In genomic region chr5:139273322-139273571, GRCh38 we compare ENCODE assay signal across 8 cellular contexts. TPM values are rescaled to one million over a fixed set of nuclear protein-coding genes. Genes with fewer than 3 reads are reported as not detected.
DNase-seq lines count a peak whose midpoint lies in the region; ATAC-seq and TF ChIP-seq lines count a peak whose summit lies in the region.

No MANE protein-coding gene starts in this region.

- no peaks in the 10 kb centered on the region for H3K9me3 Mint-ChIP-seq in CD4-positive, alpha-beta T cell

- peak overlapping the region; percentile 88 for H3K56ac ChIP-seq in mesendoderm (ENCODE audit: low read length)

- no peak overlapping the region for H2AK5ac ChIP-seq in mesendoderm (ENCODE audit: low read length)

- no peak for DNase-seq in CD4-positive, alpha-beta T cell
- DNase-seq in HL-60 (ENCODE audit: low read depth in 1 of 2, low spot score in 1 of 2) (no peak), breast epithelium (ENCODE audit: low spot score in 2 of 2) (no peak), mesendoderm (peak; percentile 57), aorta (no peak), COR-L47 (lab: John Stamatoyannopoulos, UW) (no peak), AML-193 (lab: John Stamatoyannopoulos, UW) (no peak), pons (ENCODE audit: low spot score) (no peak)

- intact Hi-C loops in CD4-positive, alpha-beta T cell (cut with DNase I, micrococcal nuclease) = loop anchor here (1.0 to 10.0 kb wide), 4 partner anchors 20 to 938 kb away; partner anchors contain the start of genes CDC25C (in 1 of the 2), FAM53C (in 1 of the 2), MATR3 (in 1 of the 2) and PAIP2 (in 1 of the 2)
- intact Hi-C loops in breast epithelium (cut with DNase I; ENCODE audit: low total_unique reads) (no loop called here), aorta (cut with DNase I) (no loop called here)

- no peak overlapping the region for H4K8ac ChIP-seq in mesendoderm (ENCODE audit: low read depth, low read length)

- no peak for TF ChIP-seq CTCF in CD4-positive, alpha-beta T cell (IDR thresholded peaks at IDR 0.05)
- TF ChIP-seq CTCF in HL-60 (IDR thresholded peaks at IDR 0.05; ENCODE audit: insufficient read depth, low read length) (no peak), breast epithelium (IDR thresholded peaks at IDR 0.05) (no peak)

- H3K4me3 Mint-ChIP-seq in CD4-positive, alpha-beta T cell = peak overlapping the region; percentile 78

- H3K9me3 ChIP-seq in CD4-positive, alpha-beta T cell (ENCODE audit: control insufficient read depth, low read length) = no peaks in the 10 kb centered on the region
- H3K9me3 ChIP-seq in breast epithelium (no peaks in the 10 kb centered on the region), aorta (ENCODE audit: control insufficient read depth, low read length) (no peaks in the 10 kb centered on the region)

- H3K18ac ChIP-seq in mesendoderm (ENCODE audit: low read length) = no peak overlapping the region

- peak overlapping the region; percentile 67 for H3K27ac Mint-ChIP-seq in CD4-positive, alpha-beta T cell

- peaks cover 7 to 29% of the 10 kb centered on the region in 2 donors for H3K4me1 ChIP-seq in breast epithelium
- peaks cover 4% of the 10 kb centered on the region for H3K4me1 ChIP-seq in mesendoderm (ENCODE audit: control insufficient read depth, low read depth, low read length)
- H3K4me1 ChIP-seq in aorta (ENCODE audit: control insufficient read depth in 1 of 2, insufficient read depth in 2 of 2, low read length in 2 of 2) = peaks cover 0 to 6% of the 10 kb centered on the region in 2 donors

- peak overlapping the region; percentile 92 for H3K4me2 ChIP-seq in mesendoderm (ENCODE audit: low read length)

- H4K5ac ChIP-seq in mesendoderm (ENCODE audit: low read length) = no peak overlapping the region

- CTCF ChIA-PET in CD4-positive, alpha-beta T cell (lab: Charles Lee) = interaction anchor here (0.7 to 1.8 kb wide), 2 partner anchors 21 to 69 kb away, joined by 3 to 4 read pairs; partner anchors contain the start of gene PAIP2

- H3K36me3 ChIP-seq in breast epithelium = no peaks in the 10 kb centered on the region
- H3K36me3 ChIP-seq in mesendoderm (ENCODE audit: control insufficient read depth, insufficient read depth, low read length) = peaks cover 4% of the 10 kb centered on the region
- no peaks in the 10 kb centered on the region for H3K36me3 ChIP-seq in aorta (ENCODE audit: control insufficient read depth in 1 of 2, insufficient read depth in 2 of 2, low read length in 1 of 2)

- peak overlapping the region; percentile 38 for H3K27ac ChIP-seq in CD4-positive, alpha-beta T cell (ENCODE audit: low read depth, low read length)
- peak overlapping the region; percentile 79 for H3K27ac ChIP-seq in HL-60 (replicated peaks)
- peak overlapping the region; percentile 76 to 90 for H3K27ac ChIP-seq in breast epithelium
- H3K27ac ChIP-seq in mesendoderm (ENCODE audit: low read depth, low read length) = no peak overlapping the region
- peak overlapping the region in 1 of 2 donors; percentile 19 for H3K27ac ChIP-seq in aorta (ENCODE audit: low read depth in 1 of 2, low read length in 2 of 2)

- H2BK5ac ChIP-seq in mesendoderm (ENCODE audit: low read length) = no peak overlapping the region

- peaks cover 19% of the 10 kb centered on the region for H3K36me3 Mint-ChIP-seq in CD4-positive, alpha-beta T cell (ENCODE audit: low read depth)

- peaks cover 50% of the 10 kb centered on the region for H3K4me1 Mint-ChIP-seq in CD4-positive, alpha-beta T cell (ENCODE audit: low read depth)

- H3K79me1 ChIP-seq in mesendoderm (ENCODE audit: low read length) = peaks cover 2% of the 10 kb centered on the region

- H3K23ac ChIP-seq in mesendoderm (ENCODE audit: low read length) = no peak overlapping the region

- H3K4me3 ChIP-seq in HL-60 (replicated peaks; ENCODE audit: insufficient read depth, low read length) = peak overlapping the region; percentile 60
- peak overlapping the region; percentile 49 to 64 (median 61) for H3K4me3 ChIP-seq in breast epithelium
- no peak overlapping the region for H3K4me3 ChIP-seq in mesendoderm (ENCODE audit: low read length)
- peak overlapping the region; percentile 12 to 36 for H3K4me3 ChIP-seq in aorta (ENCODE audit: low read length in 2 of 2)

- no CpG with 5 or more reads among the region's 3 CpGs for WGBS in mesendoderm (ENCODE audit: extremely low coverage, insufficient coverage, low lambda C conversion rate)
- WGBS in aorta, 2 donors = 2 to 3% methylated on average over 3 of the region's 3 CpGs

- POLR2A ChIA-PET in CD4-positive, alpha-beta T cell (lab: Charles Lee) = interaction anchor here (0.8 to 3.5 kb wide), 7 partner anchors 10 to 730 kb away, joined by 3 to 51 read pairs (median 4); partner anchors contain the start of genes DNAJC18, ETF1, MATR3 and PAIP2

- TF ChIP-seq POLR2A in breast epithelium (IDR thresholded peaks at IDR 0.05) = no peak

- ATAC-seq in CD4-positive, alpha-beta T cell (ENCODE audit: poor library complexity) = peak; percentile 9
- ATAC-seq in aorta (ENCODE audit: low FRiP score) = peak; percentile 42

- H3K27me3 ChIP-seq in CD4-positive, alpha-beta T cell (ENCODE audit: control insufficient read depth, insufficient read depth, low read length) = no peaks in the 10 kb centered on the region
- H3K27me3 ChIP-seq in HL-60 (ENCODE audit: insufficient read depth, poor library complexity, severe bottlenecking) (no peaks in the 10 kb centered on the region), breast epithelium (no peaks in the 10 kb centered on the region), mesendoderm (ENCODE audit: insufficient read depth, low read length, poor library complexity) (no peaks in the 10 kb centered on the region), aorta (ENCODE audit: control insufficient read depth in 1 of 2, insufficient read depth in 2 of 2, low read length in 1 of 2) (no peaks in the 10 kb centered on the region)

- no peak overlapping the region for H3K4ac ChIP-seq in mesendoderm (ENCODE audit: low read depth, low read length)

- H3K9ac ChIP-seq in mesendoderm (ENCODE audit: low read length) = peak overlapping the region; percentile 77

- H3K27me3 Mint-ChIP-seq in CD4-positive, alpha-beta T cell = no peaks in the 10 kb centered on the region

- no peak overlapping the region for H2BK120ac ChIP-seq in mesendoderm (ENCODE audit: low read depth, low read length)

- H2BK15ac ChIP-seq in mesendoderm (replicated peaks; ENCODE audit: low read depth) = no peak overlapping the region

- peaks cover 37% of the 10 kb centered on the region for H3K79me2 ChIP-seq in mesendoderm (ENCODE audit: control insufficient read depth, insufficient read depth, low read length)

RNA-seq across cellular contexts. Expression of gene MATR3, which starts 20.3 kb away (rescaled TPM):
- total RNA-seq in CD4-positive, alpha-beta T cell = 100 to 1,000 TPM; 376 to 401 TPM
- total RNA-seq in breast epithelium = 100 to 1,000 TPM; 213 to 349 (median 279) TPM
- 275 TPM for polyA plus RNA-seq in mesendoderm (2013, experiment 1 of 2)
- 261 TPM for polyA plus RNA-seq in mesendoderm (2013, experiment 2 of 2)
- total RNA-seq in aorta = 100 to 1,000 TPM; 183 to 194 TPM
- 100 to 1,000 TPM; 104 to 163 TPM for polyA plus RNA-seq in aorta

Comparison
In these comparisons a context has a peak if more than half of its experiments do, and no peak if none do; other contexts are left out.
1. intact Hi-C loops: an anchor here in CD4-positive, alpha-beta T cell (1.0 to 10.0 kb wide); none called in breast epithelium and aorta.